Comparison of ENCODE assay signal across 9 cellular contexts in the genomic region with DNA sequence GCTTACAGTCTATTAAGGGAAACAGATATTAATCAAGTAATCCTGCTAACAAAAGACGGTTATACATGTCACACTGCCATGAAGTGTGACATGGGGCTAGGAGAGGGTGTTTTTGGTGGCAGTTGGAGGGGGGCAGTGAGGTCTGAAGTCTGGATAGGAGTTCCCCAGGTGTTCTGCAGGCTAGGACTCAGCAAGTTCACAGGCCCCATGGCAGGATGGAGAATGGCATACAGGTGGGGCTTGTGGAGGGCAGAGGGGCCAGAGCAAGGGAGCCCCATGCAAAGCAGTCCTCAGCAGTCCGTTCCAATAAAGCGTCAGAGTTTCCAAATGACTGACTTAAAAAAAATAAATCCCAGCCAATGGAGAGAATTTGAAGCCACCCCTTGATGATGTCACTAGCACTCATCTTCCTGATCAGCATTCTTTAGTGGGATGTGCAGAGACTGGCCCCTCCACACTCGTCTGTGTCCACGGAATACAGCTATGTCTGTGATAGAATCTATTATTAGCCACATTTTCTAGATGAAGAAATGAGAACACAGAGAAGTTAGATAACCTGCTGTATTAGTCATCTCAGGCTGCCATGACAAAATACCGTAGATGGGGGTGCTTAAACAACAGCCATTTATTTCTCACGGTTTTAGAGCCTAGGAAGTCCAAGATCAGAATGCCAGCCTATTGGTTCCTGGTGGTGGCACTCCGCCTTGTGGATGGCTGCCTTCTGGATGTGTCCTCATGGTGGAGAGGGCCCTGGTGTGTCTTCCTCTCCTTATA. TPM values are rescaled to one million over a fixed set of nuclear protein-coding genes. Genes with fewer than 3 reads are reported as not detected.
A peak's percentile ranks its signal among the peaks of the same experiment; 100 is the strongest.
DNase-seq lines count a peak whose midpoint lies in the region; ATAC-seq and TF ChIP-seq lines count a peak whose summit lies in the region.
"Had no signal": no experiment of that assay in that cellular context is flagged by ENCODE, and none has a peak within 500 bp of the region (broad histone marks: within the 10 kb centered on the region; RNA-seq: fewer than 3 reads in every experiment).

No MANE protein-coding gene starts in this region.

- no peaks in the 10 kb centered on the region for H3F3A ChIP-seq in GM23248 (ENCODE audit: insufficient read depth)

- no peaks in the 10 kb centered on the region for H3K36me3 ChIP-seq in GM23248 (ENCODE audit: low read depth)

- no peaks in the 10 kb centered on the region for H3K9me2 ChIP-seq in GM23248 (ENCODE audit: insufficient read depth)

- H2AFZ ChIP-seq in GM23248, result no peak overlapping the region

- in situ Hi-C loops in GM23248 (cut with MboI), result no loop called here

- WGBS in GM23248 (ENCODE audit: low coverage in 1 of 2, low lambda C conversion rate in 2 of 2, missing lambda C conversion rate in 2 of 2), 2 experiments, result 62 to 65% methylated on average over 8 of the region's 8 CpGs

- no peaks in the 10 kb centered on the region for H3K4me1 ChIP-seq in GM23248 (ENCODE audit: insufficient read depth)

- H3K4me3 ChIP-seq in GM23248, result no peak overlapping the region
- no peak overlapping the region for H3K4me3 ChIP-seq in retinal pigment epithelial cell (ENCODE audit: low read length)

- H4K20me1 ChIP-seq in GM23248 (ENCODE audit: insufficient read depth), result no peaks in the 10 kb centered on the region

- H3K27ac ChIP-seq in GM23248, result no peak overlapping the region

- H3K27me3 ChIP-seq in GM23248 (replicated peaks; ENCODE audit: insufficient read depth), result no peaks in the 10 kb centered on the region

- peak; percentile 3; the same call in 1 of the 3 replicates for ATAC-seq in SK-N-SH treated with all-trans-retinoic acid at 6 μM for 48 hours
- ATAC-seq in GM18520 (IDR thresholded peaks at IDR 0.05; ENCODE audit: unreplicated experiment), result no peak

- H3K4me2 ChIP-seq in GM23248 (ENCODE audit: unreplicated experiment), result no peak overlapping the region

- no peaks in the 10 kb centered on the region for H3K79me2 ChIP-seq in GM23248 (ENCODE audit: insufficient read depth)

- DNase-seq in GM23248, result peak; percentile 41
- DNase-seq in glomerular visceral epithelial cell (ENCODE audit: extremely low spot score), result peak; percentile 38
- DNase-seq in retinal pigment epithelial cell (ENCODE audit: low read depth), result peak; percentile 46
- DNase-seq in activated naive CD4-positive, alpha-beta T cell treated with Interleukin-2 at 50 U/mL for 16 hours, result no peak
- no peak for DNase-seq in GDM1 (lab: John Stamatoyannopoulos, UW)
- no peak for DNase-seq in GM19240 (ENCODE audit: insufficient read length, low spot score)
- DNase-seq: NCI-H1930 had no signal

- H3K9ac ChIP-seq in GM23248, result no peak overlapping the region

- peak; percentile 9 for TF ChIP-seq CTCF in retinal pigment epithelial cell (conservative IDR thresholded peaks at IDR 0.05; ENCODE audit: low read depth, low read length)

- no peaks in the 10 kb centered on the region for H3K9me3 ChIP-seq in GM23248 (ENCODE audit: low read depth)

TF ChIP-seq in SK-N-SH treated with all-trans-retinoic acid at 6 μM for 48 hours, 23 proteins besides CTCF, POLR2A, EP300 and RAD21:
- TF ChIP-seq ZFP30 (CRISPR knock-in tag; IDR thresholded peaks at IDR 0.05) (no peak), ZFP3 (CRISPR knock-in tag; IDR thresholded peaks at IDR 0.05) (no peak), SNAI2 (CRISPR knock-in tag; IDR thresholded peaks at IDR 0.05) (no peak), TSHZ2 (CRISPR knock-in tag; IDR thresholded peaks at IDR 0.05) (no peak), POU6F1 (CRISPR knock-in tag; IDR thresholded peaks at IDR 0.05; ENCODE audit: borderline replicate concordance, low read depth) (no peak), OSR1 (CRISPR knock-in tag; IDR thresholded peaks at IDR 0.05) (no peak), ISL1 (CRISPR knock-in tag; IDR thresholded peaks at IDR 0.05) (no peak), ZNF565 (CRISPR knock-in tag; conservative IDR thresholded peaks at IDR 0.05; ENCODE audit: low read depth) (no peak), CSRNP3 (CRISPR knock-in tag; IDR thresholded peaks at IDR 0.05) (no peak), ARNTL (CRISPR knock-in tag; IDR thresholded peaks at IDR 0.05; ENCODE audit: borderline replicate concordance, low read depth) (no peak)
- TF ChIP-seq, protein P1, sequence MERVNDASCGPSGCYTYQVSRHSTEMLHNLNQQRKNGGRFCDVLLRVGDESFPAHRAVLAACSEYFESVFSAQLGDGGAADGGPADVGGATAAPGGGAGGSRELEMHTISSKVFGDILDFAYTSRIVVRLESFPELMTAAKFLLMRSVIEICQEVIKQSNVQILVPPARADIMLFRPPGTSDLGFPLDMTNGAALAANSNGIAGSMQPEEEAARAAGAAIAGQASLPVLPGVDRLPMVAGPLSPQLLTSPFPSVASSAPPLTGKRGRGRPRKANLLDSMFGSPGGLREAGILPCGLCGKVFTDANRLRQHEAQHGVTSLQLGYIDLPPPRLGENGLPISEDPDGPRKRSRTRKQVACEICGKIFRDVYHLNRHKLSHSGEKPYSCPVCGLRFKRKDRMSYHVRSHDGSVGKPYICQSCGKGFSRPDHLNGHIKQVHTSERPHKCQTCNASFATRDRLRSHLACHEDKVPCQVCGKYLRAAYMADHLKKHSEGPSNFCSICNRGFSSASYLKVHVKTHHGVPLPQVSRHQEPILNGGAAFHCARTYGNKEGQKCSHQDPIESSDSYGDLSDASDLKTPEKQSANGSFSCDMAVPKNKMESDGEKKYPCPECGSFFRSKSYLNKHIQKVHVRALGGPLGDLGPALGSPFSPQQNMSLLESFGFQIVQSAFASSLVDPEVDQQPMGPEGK (CRISPR knock-in tag; IDR thresholded peaks at IDR 0.05; ENCODE audit: borderline replicate concordance), result no peak

RNA-seq across cellular contexts. Expression of gene PRDM11, which starts 32.6 kb away (rescaled TPM):
- total RNA-seq in GM23248 (2014; rRNA removed; shearing (Covaris generic)), result 2.3 and 3.7 TPM in 2 replicates
- 0.24 TPM in 2 replicates for polyA plus RNA-seq in GM23248 (2016; fragmentation: Nextera tagmentation; extraction: Ambion mirVana)

Comparison
In these comparisons a context has a peak if more than half of its experiments do, and no peak if none do; other contexts are left out.
1. DNase-seq: peak in GM23248 (single experiment), glomerular visceral epithelial cell (single experiment) and retinal pigment epithelial cell (single experiment); none in activated naive CD4-positive, alpha-beta T cell treated with Interleukin-2 at 50 U/mL for 16 hours (single experiment), GDM1 (single experiment) and GM19240 (single experiment).